ENCODE assay signal across 19 cellular contexts in genomic region chr1:33738536-33738935, GRCh38.
DNase-seq lines count a peak whose midpoint lies in the region; ATAC-seq and TF ChIP-seq lines count a peak whose summit lies in the region.
"Had no signal": no experiment of that assay in that cellular context is flagged by ENCODE, and none has a peak within 500 bp of the region (broad histone marks: within the 10 kb centered on the region; RNA-seq: fewer than 3 reads in every experiment).

No MANE protein-coding gene starts in this region.

- H3K4me3 ChIP-seq in vagina (no peak overlapping the region), heart right ventricle (no peak overlapping the region)
- H3K4me3 ChIP-seq: A549; BLaER1 treated with 17β-estradiol and CSF1 and Interleukin-3, amounts not matched to agents 10 nM and 100 nM had no signal

- no peak overlapping the region for H3K27ac ChIP-seq in vagina
- H3K27ac ChIP-seq in heart right ventricle, result no peak overlapping the region
- H3K27ac ChIP-seq: 22Rv1; A549; BLaER1 treated with 17β-estradiol and CSF1 and Interleukin-3, amounts not matched to agents 10 nM and 100 nM; C4-2B had no signal

- H3K27me3 ChIP-seq in vagina, result no peaks in the 10 kb centered on the region
- H3K27me3 ChIP-seq in heart right ventricle, result peaks cover 0 to 28% (median 13%) of the 10 kb centered on the region in 7 donors
- H3K27me3 ChIP-seq: BLaER1 treated with 17β-estradiol and CSF1 and Interleukin-3, amounts not matched to agents 10 nM and 100 nM had no signal

- TF ChIP-seq CTCF in vagina (IDR thresholded peaks at IDR 0.05), result no peak
- no peak for TF ChIP-seq CTCF in heart right ventricle (IDR thresholded peaks at IDR 0.05)

- TF ChIP-seq POLR2A in vagina (IDR thresholded peaks at IDR 0.05), result no peak

- DNase-seq in activated CD8-positive, alpha-beta memory T cell treated with anti-CD3 and anti-CD28 coated beads for 24 hours, result peak; percentile 28
- DNase-seq in activated CD8-positive, alpha-beta memory T cell treated with anti-CD3 and anti-CD28 coated beads, Interleukin-2, amount 50 U/mL, for 4 hours, result no peak
- DNase-seq in ecto neural progenitor cell (ENCODE audit: low spot score), result peak; percentile 13
- peak; percentile 20 for DNase-seq in medulla oblongata (ENCODE audit: extremely low spot score)
- peak; percentile 40 to 54 for DNase-seq in vagina (ENCODE audit: extremely low spot score in 2 of 2)
- no peak for DNase-seq in activated gamma-delta T cell treated with Interleukin-2 at 50 U/mL for 16 hours
- DNase-seq in heart right ventricle, result no peak
- DNase-seq: AML-193; Caco-2; Calu3; CD4-positive, alpha-beta T cell; CD8-positive, alpha-beta T cell; DMS79 treated with DMSO at 0.1 percent for 48 hours; GF-D8 had no signal

- H3K9me3 ChIP-seq in vagina (no peaks in the 10 kb centered on the region), heart right ventricle (no peaks in the 10 kb centered on the region)
- H3K9me3 ChIP-seq: A549; BLaER1 treated with 17β-estradiol and CSF1 and Interleukin-3, amounts not matched to agents 10 nM and 100 nM; Caco-2 had no signal

- H3K4me1 ChIP-seq in vagina (no peaks in the 10 kb centered on the region), heart right ventricle (no peaks in the 10 kb centered on the region)
- H3K4me1 ChIP-seq: A549; BLaER1 treated with 17β-estradiol and CSF1 and Interleukin-3, amounts not matched to agents 10 nM and 100 nM; Caco-2 had no signal

- intact Hi-C loops in vagina (cut with DNase I), result no loop called here
- intact Hi-C loops in heart right ventricle (cut with DNase I), result loop anchor here in 6 of 10 donors (5.0 to 10.0 kb wide), 4 partner anchors 374 to 426 kb away; partner anchors contain the start of gene CSMD2 (in 3 of the 6)

- H3K36me3 ChIP-seq in vagina (no peaks in the 10 kb centered on the region), heart right ventricle (no peaks in the 10 kb centered on the region)
- H3K36me3 ChIP-seq: BLaER1 treated with 17β-estradiol and CSF1 and Interleukin-3, amounts not matched to agents 10 nM and 100 nM had no signal

- ATAC-seq in HG02870 (IDR thresholded peaks at IDR 0.05; ENCODE audit: unreplicated experiment), result no peak
- ATAC-seq in heart right ventricle, result no peak
- ATAC-seq: A549; CD8-positive, alpha-beta T cell had no signal

- WGBS in heart right ventricle, 2 donors, result 72 to 73% methylated on average over 9 of the region's 9 CpGs

Comparison
In these comparisons a context has a peak if more than half of its experiments do, and no peak if none do; other contexts are left out.
1. DNase-seq: peak in activated CD8-positive, alpha-beta memory T cell treated with anti-CD3 and anti-CD28 coated beads for 24 hours (single experiment), ecto neural progenitor cell (single experiment), medulla oblongata (single experiment) and vagina (2 of 2); none in activated CD8-positive, alpha-beta memory T cell treated with anti-CD3 and anti-CD28 coated beads, Interleukin-2, amount 50 U/mL, for 4 hours (single experiment), activated gamma-delta T cell treated with Interleukin-2 at 50 U/mL for 16 hours (single experiment) and heart right ventricle (0 of 2).